Comparison of ENCODE assay signal across 2 cellular contexts in the genomic region with DNA sequence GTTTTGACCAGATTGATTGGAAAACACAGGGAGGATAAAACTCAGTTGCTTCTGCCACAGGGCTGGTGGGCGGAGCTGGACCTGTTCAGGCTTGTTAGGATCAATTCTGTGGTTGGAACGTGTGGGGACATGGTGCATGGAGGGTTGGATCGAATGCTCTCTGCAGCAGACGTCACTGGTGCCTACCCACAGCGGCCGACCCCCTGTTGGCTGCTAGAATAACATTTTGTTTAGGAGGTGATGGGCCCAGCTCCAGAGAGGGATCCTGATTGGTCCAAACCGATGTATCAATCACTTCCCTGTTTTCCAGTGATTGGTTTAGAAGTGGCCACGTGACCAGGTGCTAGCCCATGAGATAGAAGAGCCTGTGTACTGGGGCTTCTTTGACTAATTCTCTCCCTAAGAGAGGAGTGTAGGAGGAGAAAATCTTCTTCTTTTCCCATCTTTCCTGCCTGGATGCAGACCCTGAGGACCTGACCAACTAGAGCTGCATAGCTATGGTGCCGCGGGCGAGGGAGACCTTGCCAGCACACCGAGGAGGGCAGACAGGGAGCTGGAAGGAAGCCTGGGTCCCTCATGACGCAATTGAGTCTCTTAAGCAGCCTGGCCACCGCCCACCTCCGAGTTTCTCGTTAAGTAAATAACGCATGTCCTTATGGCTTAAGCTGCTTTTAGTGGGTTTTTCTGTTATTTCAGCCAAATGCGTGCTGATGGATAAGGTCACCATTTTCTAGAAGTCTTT.
TF ChIP-seq lines count a peak whose summit lies in the region.

No MANE protein-coding gene starts in this region.

TF ChIP-seq in HepG2, 621 proteins besides CTCF, POLR2A, EP300 and RAD21:
- TF ChIP-seq NFYB (CRISPR knock-in tag; IDR thresholded peaks at IDR 0.05) (peak; percentile 30; the same call in 1 of the 2 replicates), ZNF383 (CRISPR knock-in tag; IDR thresholded peaks at IDR 0.05; ENCODE audit: borderline replicate concordance) (no peak)

TF ChIP-seq in K562, 482 proteins besides CTCF, POLR2A, EP300 and RAD21:
- TF ChIP-seq TOE1 (IDR thresholded peaks at IDR 0.05; ENCODE audit: borderline replicate concordance) = peak; percentile 19; the same call in 1 of the 2 replicates
- TF ChIP-seq TOE1 (CRISPR knock-in tag; IDR thresholded peaks at IDR 0.05; ENCODE audit: borderline replicate concordance, low read depth) = no peak
- TF ChIP-seq, protein P1, sequence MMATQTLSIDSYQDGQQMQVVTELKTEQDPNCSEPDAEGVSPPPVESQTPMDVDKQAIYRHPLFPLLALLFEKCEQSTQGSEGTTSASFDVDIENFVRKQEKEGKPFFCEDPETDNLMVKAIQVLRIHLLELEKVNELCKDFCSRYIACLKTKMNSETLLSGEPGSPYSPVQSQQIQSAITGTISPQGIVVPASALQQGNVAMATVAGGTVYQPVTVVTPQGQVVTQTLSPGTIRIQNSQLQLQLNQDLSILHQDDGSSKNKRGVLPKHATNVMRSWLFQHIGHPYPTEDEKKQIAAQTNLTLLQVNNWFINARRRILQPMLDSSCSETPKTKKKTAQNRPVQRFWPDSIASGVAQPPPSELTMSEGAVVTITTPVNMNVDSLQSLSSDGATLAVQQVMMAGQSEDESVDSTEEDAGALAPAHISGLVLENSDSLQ (IDR thresholded peaks at IDR 0.05) = peak; percentile 88
- no peak for TF ChIP-seq ARHGAP35 (IDR thresholded peaks at IDR 0.05; ENCODE audit: partially characterized antibody)
- TF ChIP-seq TFE3 (CRISPR knock-in tag; IDR thresholded peaks at IDR 0.05) = peak; percentile 36
- no peak for TF ChIP-seq GABPA (tag; conservative IDR thresholded peaks at IDR 0.05; ENCODE audit: low read depth)
- TF ChIP-seq, protein P2, sequence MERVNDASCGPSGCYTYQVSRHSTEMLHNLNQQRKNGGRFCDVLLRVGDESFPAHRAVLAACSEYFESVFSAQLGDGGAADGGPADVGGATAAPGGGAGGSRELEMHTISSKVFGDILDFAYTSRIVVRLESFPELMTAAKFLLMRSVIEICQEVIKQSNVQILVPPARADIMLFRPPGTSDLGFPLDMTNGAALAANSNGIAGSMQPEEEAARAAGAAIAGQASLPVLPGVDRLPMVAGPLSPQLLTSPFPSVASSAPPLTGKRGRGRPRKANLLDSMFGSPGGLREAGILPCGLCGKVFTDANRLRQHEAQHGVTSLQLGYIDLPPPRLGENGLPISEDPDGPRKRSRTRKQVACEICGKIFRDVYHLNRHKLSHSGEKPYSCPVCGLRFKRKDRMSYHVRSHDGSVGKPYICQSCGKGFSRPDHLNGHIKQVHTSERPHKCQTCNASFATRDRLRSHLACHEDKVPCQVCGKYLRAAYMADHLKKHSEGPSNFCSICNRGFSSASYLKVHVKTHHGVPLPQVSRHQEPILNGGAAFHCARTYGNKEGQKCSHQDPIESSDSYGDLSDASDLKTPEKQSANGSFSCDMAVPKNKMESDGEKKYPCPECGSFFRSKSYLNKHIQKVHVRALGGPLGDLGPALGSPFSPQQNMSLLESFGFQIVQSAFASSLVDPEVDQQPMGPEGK (CRISPR knock-in tag; IDR thresholded peaks at IDR 0.05; ENCODE audit: borderline replicate concordance) = no peak
- TF ChIP-seq, protein P3, sequence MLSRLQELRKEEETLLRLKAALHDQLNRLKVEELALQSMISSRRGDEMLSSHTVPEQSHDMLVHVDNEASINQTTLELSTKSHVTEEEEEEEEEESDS (CRISPR knock-in tag; IDR thresholded peaks at IDR 0.05) = no peak
- TF ChIP-seq, protein P4, sequence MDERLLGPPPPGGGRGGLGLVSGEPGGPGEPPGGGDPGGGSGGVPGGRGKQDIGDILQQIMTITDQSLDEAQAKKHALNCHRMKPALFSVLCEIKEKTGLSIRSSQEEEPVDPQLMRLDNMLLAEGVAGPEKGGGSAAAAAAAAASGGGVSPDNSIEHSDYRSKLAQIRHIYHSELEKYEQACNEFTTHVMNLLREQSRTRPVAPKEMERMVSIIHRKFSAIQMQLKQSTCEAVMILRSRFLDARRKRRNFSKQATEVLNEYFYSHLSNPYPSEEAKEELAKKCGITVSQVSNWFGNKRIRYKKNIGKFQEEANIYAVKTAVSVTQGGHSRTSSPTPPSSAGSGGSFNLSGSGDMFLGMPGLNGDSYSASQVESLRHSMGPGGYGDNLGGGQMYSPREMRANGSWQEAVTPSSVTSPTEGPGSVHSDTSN (CRISPR knock-in tag; IDR thresholded peaks at IDR 0.05; ENCODE audit: low read depth) = no peak
- TF ChIP-seq, protein P4 (tag; conservative IDR thresholded peaks at IDR 0.05; ENCODE audit: low read depth) = 0 out of 2 replicates have a peak, but pooled peaks have one; percentile 47
- no peak for TF ChIP-seq CEBPG (CRISPR knock-in tag; IDR thresholded peaks at IDR 0.05)
- 0 out of 4 replicates have a peak, but pooled peaks of 1 of the 2 experiments have one; percentile 37 for TF ChIP-seq CEBPG (tag; conservative IDR thresholded peaks at IDR 0.05 in 1 of 2, IDR thresholded peaks at IDR 0.05 in 1 of 2)
- TF ChIP-seq KDM5B (IDR thresholded peaks at IDR 0.05; ENCODE audit: insufficient replicate concordance, low read depth, low read length) = no peak
- no peak for TF ChIP-seq ZBTB17 (CRISPR knock-in tag; IDR thresholded peaks at IDR 0.05)
- TF ChIP-seq SMARCA5 (IDR thresholded peaks at IDR 0.05) = no peak
- TF ChIP-seq CEBPB (tag; IDR thresholded peaks at IDR 0.05) = peak; percentile 48
- no peak for TF ChIP-seq DACH1 (IDR thresholded peaks at IDR 0.05; ENCODE audit: partially characterized antibody)
- no peak for TF ChIP-seq SIRT6 (IDR thresholded peaks at IDR 0.05; ENCODE audit: low read depth, low read length)
- TF ChIP-seq NFYB (IDR thresholded peaks at IDR 0.05; ENCODE audit: extremely low read depth, insufficient read length) = peak; percentile 19
- TF ChIP-seq ZNF707 (CRISPR knock-in tag; conservative IDR thresholded peaks at IDR 0.05) = no peak
- TF ChIP-seq ADNP (tag; IDR thresholded peaks at IDR 0.05) = no peak
- no peak for TF ChIP-seq PYGO2 (tag; IDR thresholded peaks at IDR 0.05)
- no peak for TF ChIP-seq ILF3 (IDR thresholded peaks at IDR 0.05; ENCODE audit: borderline replicate concordance)
- TF ChIP-seq HBP1 (CRISPR knock-in tag; IDR thresholded peaks at IDR 0.05) = no peak
- TF ChIP-seq RAD51 (IDR thresholded peaks at IDR 0.05; ENCODE audit: borderline replicate concordance, low read depth) = peak; percentile 83
- TF ChIP-seq ZNF76 (CRISPR knock-in tag; IDR thresholded peaks at IDR 0.05; ENCODE audit: borderline replicate concordance) = no peak
- no peak for TF ChIP-seq ATF1 (CRISPR knock-in tag; IDR thresholded peaks at IDR 0.05)
- peak; percentile 25; the same call in 1 of the 2 replicates for TF ChIP-seq ATF1 (tag; IDR thresholded peaks at IDR 0.05)
- TF ChIP-seq FOS (IDR thresholded peaks at IDR 0.05; ENCODE audit: extremely low read depth, insufficient read length) = peak; percentile 5
- TF ChIP-seq, protein P5, sequence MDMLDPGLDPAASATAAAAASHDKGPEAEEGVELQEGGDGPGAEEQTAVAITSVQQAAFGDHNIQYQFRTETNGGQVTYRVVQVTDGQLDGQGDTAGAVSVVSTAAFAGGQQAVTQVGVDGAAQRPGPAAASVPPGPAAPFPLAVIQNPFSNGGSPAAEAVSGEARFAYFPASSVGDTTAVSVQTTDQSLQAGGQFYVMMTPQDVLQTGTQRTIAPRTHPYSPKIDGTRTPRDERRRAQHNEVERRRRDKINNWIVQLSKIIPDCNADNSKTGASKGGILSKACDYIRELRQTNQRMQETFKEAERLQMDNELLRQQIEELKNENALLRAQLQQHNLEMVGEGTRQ (CRISPR knock-in tag; IDR thresholded peaks at IDR 0.05) = peak; percentile 87
- TF ChIP-seq TARDBP (IDR thresholded peaks at IDR 0.05) = no peak
- no peak for TF ChIP-seq RFX1 (IDR thresholded peaks at IDR 0.05)
- no peak for TF ChIP-seq MED1 (CRISPR knock-in tag; IDR thresholded peaks at IDR 0.05; ENCODE audit: borderline replicate concordance)
- no peak for TF ChIP-seq MECOM (CRISPR knock-in tag; IDR thresholded peaks at IDR 0.05)
- no peak for TF ChIP-seq MCM5 (IDR thresholded peaks at IDR 0.05; ENCODE audit: low read depth)
- no peak for TF ChIP-seq SP1 (CRISPR knock-in tag; IDR thresholded peaks at IDR 0.05)
- TF ChIP-seq, protein P6, sequence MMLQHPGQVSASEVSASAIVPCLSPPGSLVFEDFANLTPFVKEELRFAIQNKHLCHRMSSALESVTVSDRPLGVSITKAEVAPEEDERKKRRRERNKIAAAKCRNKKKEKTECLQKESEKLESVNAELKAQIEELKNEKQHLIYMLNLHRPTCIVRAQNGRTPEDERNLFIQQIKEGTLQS (IDR thresholded peaks at IDR 0.05) = peak; percentile 30; the same call in 1 of the 2 replicates
- TF ChIP-seq, protein P6 (CRISPR knock-in tag; conservative IDR thresholded peaks at IDR 0.05) = no peak
- TF ChIP-seq ZNF583 (CRISPR knock-in tag; IDR thresholded peaks at IDR 0.05) = no peak
- TF ChIP-seq KLF13 (tag; IDR thresholded peaks at IDR 0.05; ENCODE audit: borderline replicate concordance, low read depth) = no peak
- TF ChIP-seq ZNF785 (CRISPR knock-in tag; IDR thresholded peaks at IDR 0.05) = no peak
- TF ChIP-seq ZFP36 (IDR thresholded peaks at IDR 0.05; ENCODE audit: low read depth, low read length, partially characterized antibody) = no peak
- TF ChIP-seq, protein P7, sequence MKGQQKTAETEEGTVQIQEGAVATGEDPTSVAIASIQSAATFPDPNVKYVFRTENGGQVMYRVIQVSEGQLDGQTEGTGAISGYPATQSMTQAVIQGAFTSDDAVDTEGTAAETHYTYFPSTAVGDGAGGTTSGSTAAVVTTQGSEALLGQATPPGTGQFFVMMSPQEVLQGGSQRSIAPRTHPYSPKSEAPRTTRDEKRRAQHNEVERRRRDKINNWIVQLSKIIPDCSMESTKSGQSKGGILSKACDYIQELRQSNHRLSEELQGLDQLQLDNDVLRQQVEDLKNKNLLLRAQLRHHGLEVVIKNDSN (CRISPR knock-in tag; IDR thresholded peaks at IDR 0.05) = peak; percentile 78
- no peak for TF ChIP-seq ZKSCAN3 (CRISPR knock-in tag; IDR thresholded peaks at IDR 0.05)
- TF ChIP-seq, protein P8, sequence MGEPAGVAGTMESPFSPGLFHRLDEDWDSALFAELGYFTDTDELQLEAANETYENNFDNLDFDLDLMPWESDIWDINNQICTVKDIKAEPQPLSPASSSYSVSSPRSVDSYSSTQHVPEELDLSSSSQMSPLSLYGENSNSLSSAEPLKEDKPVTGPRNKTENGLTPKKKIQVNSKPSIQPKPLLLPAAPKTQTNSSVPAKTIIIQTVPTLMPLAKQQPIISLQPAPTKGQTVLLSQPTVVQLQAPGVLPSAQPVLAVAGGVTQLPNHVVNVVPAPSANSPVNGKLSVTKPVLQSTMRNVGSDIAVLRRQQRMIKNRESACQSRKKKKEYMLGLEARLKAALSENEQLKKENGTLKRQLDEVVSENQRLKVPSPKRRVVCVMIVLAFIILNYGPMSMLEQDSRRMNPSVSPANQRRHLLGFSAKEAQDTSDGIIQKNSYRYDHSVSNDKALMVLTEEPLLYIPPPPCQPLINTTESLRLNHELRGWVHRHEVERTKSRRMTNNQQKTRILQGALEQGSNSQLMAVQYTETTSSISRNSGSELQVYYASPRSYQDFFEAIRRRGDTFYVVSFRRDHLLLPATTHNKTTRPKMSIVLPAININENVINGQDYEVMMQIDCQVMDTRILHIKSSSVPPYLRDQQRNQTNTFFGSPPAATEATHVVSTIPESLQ (CRISPR knock-in tag; IDR thresholded peaks at IDR 0.05) = no peak
- no peak for TF ChIP-seq ZNF274 (IDR thresholded peaks at IDR 0.05; ENCODE audit: borderline replicate concordance, low read depth, low read length)
- no peak for TF ChIP-seq HMGN3 (IDR thresholded peaks at IDR 0.05; ENCODE audit: borderline replicate concordance, extremely low read depth, insufficient read length, low read depth, low read length)
